11 cellular contexts compared by ENCODE assay signal in the genomic region with DNA sequence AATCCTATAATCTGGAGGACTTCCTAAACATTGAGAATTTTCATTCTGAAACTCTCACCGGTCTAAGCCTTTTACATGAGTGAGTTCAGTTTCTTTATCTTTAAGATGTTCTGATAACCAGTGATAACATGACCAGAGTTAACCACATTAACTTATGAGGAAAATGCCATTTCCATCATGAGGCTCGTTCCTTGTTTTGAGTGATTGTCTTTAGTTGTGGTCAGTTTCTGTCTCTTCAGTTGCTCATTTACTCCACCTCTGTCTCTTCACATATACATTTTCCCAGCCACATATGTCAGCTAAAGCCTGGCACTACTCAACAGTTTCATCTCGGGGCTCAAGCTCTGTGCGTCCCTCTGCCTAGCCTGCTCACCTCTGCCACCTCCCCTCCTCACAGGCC.
A peak's percentile ranks its signal among the peaks of the same experiment; 100 is the strongest.
DNase-seq lines count a peak whose midpoint lies in the region; ATAC-seq and TF ChIP-seq lines count a peak whose summit lies in the region.
"Had no signal": no experiment of that assay in that cellular context is flagged by ENCODE, and none has a peak within 500 bp of the region (broad histone marks: within the 10 kb centered on the region; RNA-seq: fewer than 3 reads in every experiment).

No MANE protein-coding gene starts in this region.

- H3K36me3 Mint-ChIP-seq in central memory CD8-positive, alpha-beta T cell (ENCODE audit: insufficient read depth) = peaks cover 9% of the 10 kb centered on the region
- H3K36me3 Mint-ChIP-seq in neural crest cell (ENCODE audit: low read depth) = peaks cover 10% of the 10 kb centered on the region
- H3K36me3 Mint-ChIP-seq in naive thymus-derived CD4-positive, alpha-beta T cell = peaks cover 14 to 70% (median 44%) of the 10 kb centered on the region in 5 donors

- no peak overlapping the region for H3K4me3 Mint-ChIP-seq in central memory CD8-positive, alpha-beta T cell
- no peak overlapping the region for H3K4me3 Mint-ChIP-seq in neural crest cell
- no peak overlapping the region for H3K4me3 Mint-ChIP-seq in naive thymus-derived CD4-positive, alpha-beta T cell

- H3K9me3 Mint-ChIP-seq in central memory CD8-positive, alpha-beta T cell = no peaks in the 10 kb centered on the region
- no peaks in the 10 kb centered on the region for H3K9me3 Mint-ChIP-seq in neural crest cell
- H3K9me3 Mint-ChIP-seq in naive thymus-derived CD4-positive, alpha-beta T cell = no peaks in the 10 kb centered on the region

- 60 to 81% methylated on average over 2 to 4 of the region's 4 CpGs for WGBS in transverse colon (ENCODE audit: low coverage in 1 of 2), 2 donors

- POLR2A ChIA-PET in naive thymus-derived CD4-positive, alpha-beta T cell (lab: Charles Lee) = no interaction called here

- no peaks in the 10 kb centered on the region for H3K27me3 Mint-ChIP-seq in central memory CD8-positive, alpha-beta T cell
- H3K27me3 Mint-ChIP-seq in neural crest cell (ENCODE audit: low read depth) = no peaks in the 10 kb centered on the region
- H3K27me3 Mint-ChIP-seq in naive thymus-derived CD4-positive, alpha-beta T cell = no peaks in the 10 kb centered on the region

- peak overlapping the region; percentile 24 for H3K27ac Mint-ChIP-seq in central memory CD8-positive, alpha-beta T cell (ENCODE audit: low read depth)
- H3K27ac Mint-ChIP-seq in neural crest cell (ENCODE audit: unreplicated experiment) = peak overlapping the region; percentile 71
- H3K27ac Mint-ChIP-seq in naive thymus-derived CD4-positive, alpha-beta T cell = no peak overlapping the region

- ATAC-seq in left cardiac atrium (no peak), GM21786 (IDR thresholded peaks at IDR 0.05; ENCODE audit: unreplicated experiment) (no peak), GM19324 (IDR thresholded peaks at IDR 0.05; ENCODE audit: low FRiP score, unreplicated experiment) (no peak)
- no peak for ATAC-seq in central memory CD8-positive, alpha-beta T cell (replicated peaks; ENCODE audit: extremely low read depth, poor library complexity, severe bottlenecking)
- no peak for ATAC-seq in naive thymus-derived CD4-positive, alpha-beta T cell

- H3K4me1 Mint-ChIP-seq in central memory CD8-positive, alpha-beta T cell = no peaks in the 10 kb centered on the region
- peaks cover 52% of the 10 kb centered on the region for H3K4me1 Mint-ChIP-seq in neural crest cell
- H3K4me1 Mint-ChIP-seq in naive thymus-derived CD4-positive, alpha-beta T cell = peaks cover 0 to 12% (median 0%) of the 10 kb centered on the region in 7 donors

- in situ Hi-C loops in transverse colon (cut with MboI; ENCODE audit: low pct_ligation_motif_present in 1 of 4, low pct_unique_long_range_greater_than_20kb in 1 of 4, low sequenced_read_pairs in 3 of 4) = no loop called here

- H3K4me3 ChIP-seq in cardiac muscle cell (no peak overlapping the region), transverse colon (no peak overlapping the region)
- H3K4me3 ChIP-seq in naive thymus-derived CD4-positive, alpha-beta T cell (ENCODE audit: low read length) = no peak overlapping the region

- H3K27ac ChIP-seq in cardiac muscle cell = peak overlapping the region; percentile 87
- H3K27ac ChIP-seq in transverse colon = peak overlapping the region; percentile 50 to 65 (median 54)
- H3K27ac ChIP-seq in naive thymus-derived CD4-positive, alpha-beta T cell (ENCODE audit: low read depth, low read length) = no peak overlapping the region

- H3K36me3 ChIP-seq in cardiac muscle cell = no peaks in the 10 kb centered on the region
- no peaks in the 10 kb centered on the region for H3K36me3 ChIP-seq in transverse colon
- H3K36me3 ChIP-seq in naive thymus-derived CD4-positive, alpha-beta T cell (ENCODE audit: control insufficient read depth in 2 of 3, insufficient read depth in 3 of 3, low read length in 3 of 3) = no peaks in the 10 kb centered on the region

- H3K9me3 ChIP-seq in cardiac muscle cell (ENCODE audit: low read depth) (no peaks in the 10 kb centered on the region), transverse colon (no peaks in the 10 kb centered on the region)
- H3K9me3 ChIP-seq in naive thymus-derived CD4-positive, alpha-beta T cell (ENCODE audit: control insufficient read depth in 2 of 3, low read length in 3 of 3) = no peaks in the 10 kb centered on the region

- TF ChIP-seq POLR2A in transverse colon (IDR thresholded peaks at IDR 0.05) = no peak

- H3K27me3 ChIP-seq in cardiac muscle cell = no peaks in the 10 kb centered on the region
- H3K27me3 ChIP-seq in transverse colon = no peaks in the 10 kb centered on the region
- no peaks in the 10 kb centered on the region for H3K27me3 ChIP-seq in naive thymus-derived CD4-positive, alpha-beta T cell (ENCODE audit: control insufficient read depth in 2 of 2, insufficient read depth in 2 of 2, low read length in 2 of 2)

- peaks cover 30% of the 10 kb centered on the region for H3K4me1 ChIP-seq in cardiac muscle cell (ENCODE audit: low read depth)
- H3K4me1 ChIP-seq in transverse colon = peaks cover 0 to 5% (median 0%) of the 10 kb centered on the region in 4 donors
- H3K4me1 ChIP-seq in naive thymus-derived CD4-positive, alpha-beta T cell (ENCODE audit: control insufficient read depth in 2 of 2, insufficient read depth in 2 of 2, low read length in 2 of 2) = no peaks in the 10 kb centered on the region

- no peak for DNase-seq in cardiac muscle cell (ENCODE audit: low read depth in 1 of 2, low spot score in 1 of 2)
- DNase-seq in left cardiac atrium = no peak
- no peak for DNase-seq in central memory CD8-positive, alpha-beta T cell (ENCODE audit: low spot score in 2 of 2)
- no peak for DNase-seq in neural crest cell (ENCODE audit: low read depth, low spot score)
- DNase-seq in transverse colon = no peak
- no peak for DNase-seq in naive thymus-derived CD4-positive, alpha-beta T cell
- DNase-seq: Kasumi-1, kidney glomerular epithelial cell, NCI-H2081 had no signal

- no peak for TF ChIP-seq EP300 in transverse colon (IDR thresholded peaks at IDR 0.05; ENCODE audit: low read depth)

- CTCF ChIA-PET in naive thymus-derived CD4-positive, alpha-beta T cell (lab: Charles Lee) = no interaction called here

- intact Hi-C loops in left cardiac atrium (cut with DNase I) = no loop called here
- intact Hi-C loops in transverse colon (cut with DNase I; ENCODE audit: low total_unique reads) = no loop called here
- intact Hi-C loops in naive thymus-derived CD4-positive, alpha-beta T cell (cut with micrococcal nuclease) = no loop called here

- no peak for TF ChIP-seq CTCF in cardiac muscle cell (IDR thresholded peaks at IDR 0.05; ENCODE audit: low read depth, low read length)
- TF ChIP-seq CTCF in neural crest cell (conservative IDR thresholded peaks at IDR 0.05) = no peak
- TF ChIP-seq CTCF in transverse colon (IDR thresholded peaks at IDR 0.05) = no peak

Comparison
In these comparisons a context has a peak if more than half of its experiments do, and no peak if none do; other contexts are left out.
1. H3K27ac Mint-ChIP-seq: peak in central memory CD8-positive, alpha-beta T cell (single experiment) and neural crest cell (single experiment); none in naive thymus-derived CD4-positive, alpha-beta T cell (0 of 9).